8 cellular contexts compared by ENCODE assay signal in genomic region chr1:1616045-1616821, GRCh38. TPM values are rescaled to one million over a fixed set of nuclear protein-coding genes. Genes with fewer than 3 reads are reported as not detected.
A peak's percentile ranks its signal among the peaks of the same experiment; 100 is the strongest.
DNase-seq lines count a peak whose midpoint lies in the region; ATAC-seq and TF ChIP-seq lines count a peak whose summit lies in the region.

No MANE protein-coding gene starts in this region.

- peak; percentile 34 for DNase-seq in activated T-helper 9 cell treated with anti-CD3 and anti-CD28 coated beads, Interleukin-2, amount 50 U/mL, for 16 hours (ENCODE audit: low read depth)
- DNase-seq in osteocyte (ENCODE audit: extremely low spot score, unreplicated experiment) (no peak), NCI-H1105 treated with DMSO at 0.1 percent for 48 hours (lab: John Stamatoyannopoulos, UW) (no peak), cerebellar cortex (ENCODE audit: low spot score) (no peak)

- peaks cover 25% of the 10 kb centered on the region for H3K79me2 ChIP-seq in DOHH2 (ENCODE audit: control insufficient read depth, low read length)

- H3K27ac Mint-ChIP-seq in osteocyte (ENCODE audit: unreplicated experiment), result peak overlapping the region; percentile 78

- peaks cover 34% of the 10 kb centered on the region for H3K4me1 Mint-ChIP-seq in osteocyte (ENCODE audit: unreplicated experiment)

- peak overlapping the region; percentile 83 for H3K4me3 Mint-ChIP-seq in osteocyte (ENCODE audit: unreplicated experiment)

- no peaks in the 10 kb centered on the region; the same call in 1 of the 2 replicates for H3F3A ChIP-seq in DOHH2 (ENCODE audit: control insufficient read depth, insufficient read depth)

- H3K9me2 ChIP-seq in DOHH2 (replicated peaks; ENCODE audit: control insufficient read depth, low read length), result no peaks in the 10 kb centered on the region

- H3K36me3 ChIP-seq in DOHH2 (ENCODE audit: control insufficient read depth, low read length) (peaks cover 3% of the 10 kb centered on the region), HUES64 (ENCODE audit: insufficient read depth, low read length) (peaks cover 4% of the 10 kb centered on the region; the same call in 1 of the 2 replicates), gastroesophageal sphincter (peaks cover 0 to 25% of the 10 kb centered on the region in 2 donors)

- ATAC-seq in GM21381 (IDR thresholded peaks at IDR 0.05; ENCODE audit: unreplicated experiment), result peak; percentile 14
- ATAC-seq in gastroesophageal sphincter, result peak; percentile 25

- no peak for TF ChIP-seq CTCF in DOHH2 (IDR thresholded peaks at IDR 0.05; ENCODE audit: low read depth, low read length, poor library complexity, severe bottlenecking)
- TF ChIP-seq CTCF in gastroesophageal sphincter (IDR thresholded peaks at IDR 0.05), result no peak
- TF ChIP-seq CTCF in osteocyte (IDR thresholded peaks at IDR 0.05), result no peak

- peaks cover 6% of the 10 kb centered on the region for H3K36me3 Mint-ChIP-seq in osteocyte (ENCODE audit: unreplicated experiment)

- no peak for TF ChIP-seq POLR2A in gastroesophageal sphincter (IDR thresholded peaks at IDR 0.05)

- H3K4me1 ChIP-seq in DOHH2 (ENCODE audit: control insufficient read depth, low read length) (peaks cover 23% of the 10 kb centered on the region), HUES64 (ENCODE audit: insufficient read depth, low read length) (peaks cover 6% of the 10 kb centered on the region; the same call in 1 of the 2 replicates), gastroesophageal sphincter (peaks cover 0 to 56% (median 22%) of the 10 kb centered on the region in 3 donors)

- WGBS in HUES64, result 8% methylated on average over 80 of the region's 80 CpGs
- WGBS in gastroesophageal sphincter (ENCODE audit: low coverage in 1 of 2), 2 donors, result 44% methylated on average over 3 of the region's 80 CpGs; no CpG with 5 or more reads in 1 of the 2 donors

- H3K4me2 ChIP-seq in DOHH2 (ENCODE audit: low read length), result peak overlapping the region; percentile 99

- H3K9me3 ChIP-seq in DOHH2 (ENCODE audit: control insufficient read depth, insufficient read depth, low read length), result no peaks in the 10 kb centered on the region
- no peaks in the 10 kb centered on the region for H3K9me3 ChIP-seq in HUES64 (ENCODE audit: insufficient read depth, low read depth, low read length)
- H3K9me3 ChIP-seq in gastroesophageal sphincter, result no peaks in the 10 kb centered on the region

- no peaks in the 10 kb centered on the region for H3K27me3 ChIP-seq in DOHH2 (ENCODE audit: control insufficient read depth, low read length)
- no peaks in the 10 kb centered on the region for H3K27me3 ChIP-seq in HUES64 (ENCODE audit: insufficient read depth, low read length)
- H3K27me3 ChIP-seq in gastroesophageal sphincter, result no peaks in the 10 kb centered on the region

- no peak overlapping the region for H3K27ac ChIP-seq in DOHH2 (ENCODE audit: low read depth, low read length)
- peak overlapping the region; percentile 100; the same call in 1 of the 2 replicates for H3K27ac ChIP-seq in HUES64 (ENCODE audit: low read depth, low read length)
- peak overlapping the region; percentile 91 to 100 (median 100) for H3K27ac ChIP-seq in gastroesophageal sphincter

- peak overlapping the region; percentile 100 for H3K9ac ChIP-seq in HUES64 (ENCODE audit: low read depth, low read length)

- H3K4me3 ChIP-seq in DOHH2 (ENCODE audit: low read length), result peak overlapping the region; percentile 98
- peak overlapping the region; percentile 99 for H3K4me3 ChIP-seq in HUES64 (ENCODE audit: low read length)
- H3K4me3 ChIP-seq in gastroesophageal sphincter, result peak overlapping the region; percentile 70 to 85

- H3K27me3 Mint-ChIP-seq in osteocyte (ENCODE audit: unreplicated experiment), result no peaks in the 10 kb centered on the region

- TF ChIP-seq EP300 in gastroesophageal sphincter (IDR thresholded peaks at IDR 0.05), result no peak

- peaks cover 7% of the 10 kb centered on the region; the same call in 1 of the 2 replicates for H4K20me1 ChIP-seq in DOHH2 (ENCODE audit: control insufficient read depth, insufficient read depth, low read depth, low read length)

- H3K9me3 Mint-ChIP-seq in osteocyte (ENCODE audit: unreplicated experiment), result no peaks in the 10 kb centered on the region

RNA-seq across cellular contexts. Expression of gene MIB2, which starts 0.9 kb away (rescaled TPM):
- 19.2 TPM for polyA plus RNA-seq in HUES64 (2013, experiment 1 of 2)
- 21.4 TPM for polyA plus RNA-seq in HUES64 (2013, experiment 2 of 2)
- 10 to 100 TPM; 51.4 to 85.3 (median 69.3) TPM for total RNA-seq in gastroesophageal sphincter
- total RNA-seq in osteocyte, result 105 and 108 TPM in 2 replicates

RNA-seq across cellular contexts. Expression of gene MMP23B, which starts 15.7 kb away (rescaled TPM):
- 2.6 TPM for polyA plus RNA-seq in HUES64 (2013, experiment 1 of 2)
- polyA plus RNA-seq in HUES64 (2013, experiment 2 of 2), result 3.0 TPM
- total RNA-seq in gastroesophageal sphincter (10 to 100 TPM in 2 of 4 donors, 1 to 10 TPM in 2; 5.5 to 27.2 (median 9.4) TPM), osteocyte (4.8 and 8.5 TPM in 2 replicates)

RNA-seq across cellular contexts. Expression of gene FNDC10, which starts 16.3 kb away (rescaled TPM):
- 5.2 TPM for polyA plus RNA-seq in HUES64 (2013, experiment 1 of 2)
- 7.9 TPM for polyA plus RNA-seq in HUES64 (2013, experiment 2 of 2)
- under 1 TPM in 2 of 4 donors, not detected in 2; 0.54 TPM for total RNA-seq in gastroesophageal sphincter
- 25.6 and 28.0 TPM in 2 replicates for total RNA-seq in osteocyte

RNA-seq across cellular contexts. Expression of gene SSU72, which starts 41.6 kb away (rescaled TPM):
- 136 TPM for polyA plus RNA-seq in HUES64 (2013, experiment 1 of 2)
- 130 TPM for polyA plus RNA-seq in HUES64 (2013, experiment 2 of 2)
- total RNA-seq in gastroesophageal sphincter (100 to 1,000 TPM in 2 of 4 donors, 10 to 100 TPM in 2; 90.5 to 109 (median 98.9) TPM), osteocyte (117 and 121 TPM in 2 replicates)

RNA-seq across cellular contexts. Expression of gene CDK11B, which starts 42.6 kb away (rescaled TPM):
- polyA plus RNA-seq in HUES64 (2013, experiment 1 of 2), result 33.3 TPM
- polyA plus RNA-seq in HUES64 (2013, experiment 2 of 2), result 33.9 TPM
- total RNA-seq in gastroesophageal sphincter (10 to 100 TPM; 19.2 to 59.3 (median 25.4) TPM), osteocyte (28.8 and 29.7 TPM in 2 replicates)

Comparison
In these comparisons a context has a peak if more than half of its experiments do, and no peak if none do; other contexts are left out.
1. RNA of gene FNDC10, which starts 16.3 kb away (total RNA-seq): 25.6 to 28.0 TPM in osteocyte; 0.54 TPM in gastroesophageal sphincter; every median in the first group is over 10 times any median in the second.
2. Peak in every context shown above with its lines, with median percentiles within 50 percentile points of each other: H3K4me3 ChIP-seq.